Comparison of ENCODE assay signal across 15 cellular contexts in the genomic region with DNA sequence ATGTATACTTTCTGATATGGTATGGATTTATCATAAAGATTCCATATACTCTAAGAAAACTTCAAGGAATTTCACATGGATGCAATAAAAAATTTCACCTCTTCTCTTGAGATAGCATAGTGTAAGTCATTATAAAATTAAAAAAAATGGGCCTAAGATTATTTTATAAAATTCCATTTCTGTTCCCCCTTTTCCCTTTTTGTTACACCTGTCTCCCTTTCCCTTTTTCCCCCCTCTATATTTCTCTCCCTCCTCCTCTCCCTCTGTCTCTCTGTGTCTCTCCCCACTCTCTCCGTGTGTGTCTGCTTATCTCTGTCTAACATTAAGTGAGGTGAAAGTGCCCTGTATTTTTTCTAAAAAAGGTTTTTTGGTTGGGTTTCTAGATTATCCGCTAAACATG.
"Had no signal": no experiment of that assay in that cellular context is flagged by ENCODE, and none has a peak within 500 bp of the region (broad histone marks: within the 10 kb centered on the region; RNA-seq: fewer than 3 reads in every experiment).

No MANE protein-coding gene starts in this region.

- H3K27me3 ChIP-seq: body of pancreas, pancreas, sigmoid colon, spleen, upper lobe of right lung had no signal

- H3K27ac ChIP-seq: body of pancreas, pancreas, sigmoid colon, spleen, thoracic aorta, upper lobe of right lung had no signal

- DNase-seq: activated B cell treated with CpG ODN at 0.5 μM for 24 hours; activated CD4-positive, alpha-beta T cell treated with anti-CD3 and anti-CD28 coated beads, Interleukin-2, amount 50 U/mL, for 48 hours; amygdala; body of pancreas; central memory CD4-positive, alpha-beta T cell; effector memory CD8-positive, alpha-beta T cell; foreskin melanocyte; mesendoderm; pancreas; SIG-M5; sigmoid colon; spleen; upper lobe of right lung had no signal

- ATAC-seq: body of pancreas; effector memory CD8-positive, alpha-beta T cell; pancreas; upper lobe of right lung had no signal

- H3K4me1 Mint-ChIP-seq: activated B cell treated with CpG ODN at 0.5 μM for 24 hours had no signal

- H3K4me1 ChIP-seq: body of pancreas, pancreas, sigmoid colon, spleen, upper lobe of right lung had no signal

- H3K9me3 ChIP-seq: body of pancreas, pancreas, sigmoid colon, spleen, thoracic aorta, upper lobe of right lung had no signal

- H3K4me3 Mint-ChIP-seq: activated B cell treated with CpG ODN at 0.5 μM for 24 hours; effector memory CD8-positive, alpha-beta T cell had no signal

- H3K4me3 ChIP-seq: body of pancreas, pancreas, sigmoid colon, spleen, thoracic aorta, upper lobe of right lung had no signal

- H3K27ac Mint-ChIP-seq: activated B cell treated with CpG ODN at 0.5 μM for 24 hours had no signal

- FAIRE-seq: pancreas had no signal

- H3K27me3 Mint-ChIP-seq: activated B cell treated with CpG ODN at 0.5 μM for 24 hours; effector memory CD8-positive, alpha-beta T cell had no signal

- H3K9me3 Mint-ChIP-seq: activated B cell treated with CpG ODN at 0.5 μM for 24 hours; activated naive CD4-positive, alpha-beta T cell treated with anti-CD3 and anti-CD28 coated beads, Interleukin-2, amount 50 U/mL, for 72 hours; effector memory CD8-positive, alpha-beta T cell had no signal
